ENCODE assay signal across 12 cellular contexts in the genomic region with DNA sequence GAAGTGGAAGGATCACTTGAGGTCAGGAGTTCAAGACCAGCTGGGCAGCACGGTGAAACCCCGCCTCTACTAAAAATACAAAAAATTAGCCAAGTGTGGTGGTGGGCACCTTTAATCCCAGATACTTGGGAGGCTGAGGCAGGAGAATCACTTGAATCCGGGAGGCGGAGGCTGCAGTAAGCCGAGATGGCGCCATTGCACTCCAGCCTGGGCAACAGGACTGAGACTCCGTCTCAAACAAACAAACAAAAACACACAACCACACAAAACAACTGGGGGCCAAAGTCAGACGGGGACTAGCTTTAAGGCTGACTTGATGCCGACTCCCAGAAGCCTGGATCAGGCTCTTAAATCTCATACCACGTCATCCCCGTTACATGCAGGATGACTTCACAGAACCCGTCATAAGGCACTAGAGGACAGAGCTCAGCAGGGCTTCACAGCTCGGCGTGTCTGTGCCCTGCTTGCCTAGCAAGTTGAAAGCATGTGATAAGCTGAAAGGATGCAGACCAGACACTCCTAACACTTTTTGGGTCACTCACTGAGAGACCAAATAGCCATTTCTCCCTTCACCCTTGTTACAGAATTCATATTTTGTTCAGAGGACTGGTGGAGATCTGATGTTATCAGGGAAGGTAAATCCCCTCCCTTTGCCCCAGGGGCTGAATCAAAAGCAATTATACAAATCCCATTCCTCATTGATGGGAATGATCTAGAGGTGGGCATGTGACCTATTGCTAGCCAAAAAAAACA.
DNase-seq lines count a peak whose midpoint lies in the region; TF ChIP-seq lines count a peak whose summit lies in the region.
"Had no signal": no experiment of that assay in that cellular context is flagged by ENCODE, and none has a peak within 500 bp of the region (broad histone marks: within the 10 kb centered on the region; RNA-seq: fewer than 3 reads in every experiment).

No MANE protein-coding gene starts in this region.

- peaks cover 6% of the 10 kb centered on the region for H3K36me3 Mint-ChIP-seq in type B pancreatic cell

- H3K4me1 Mint-ChIP-seq in type B pancreatic cell (ENCODE audit: unreplicated experiment), result peaks cover 52% of the 10 kb centered on the region

- in situ Hi-C loops in GM13976 (cut with MboI; ENCODE audit: low sequenced_read_pairs, unreplicated experiment), result no loop called here

- H3K9me3 Mint-ChIP-seq in type B pancreatic cell, result peaks cover 5% of the 10 kb centered on the region

- DNase-seq in NCI-H2227 (lab: John Stamatoyannopoulos, UW; ENCODE audit: unreplicated experiment) (peak; percentile 18), NCI-H2227 treated with DMSO at 0.1 percent for 48 hours (lab: John Stamatoyannopoulos, UW) (no peak), medulla oblongata (ENCODE audit: extremely low spot score) (peak; percentile 61), type B pancreatic cell (ENCODE audit: extremely low spot score, unreplicated experiment) (no peak), OCI-M1 (lab: John Stamatoyannopoulos, UW) (no peak), GM13976 (ENCODE audit: low spot score) (no peak)
- no peak for DNase-seq in stimulated activated CD4-positive, alpha-beta T cell treated with anti-CD3 and anti-CD28 coated beads, Interleukin-4, amount 100 ng/mL, for 1 hour
- DNase-seq: MM.1S, NCI-H748 treated with DMSO at 0.1 percent for 48 hours had no signal

- TF ChIP-seq CTCF in type B pancreatic cell (conservative IDR thresholded peaks at IDR 0.05) (no peak), GM13976 (IDR thresholded peaks at IDR 0.05; ENCODE audit: borderline replicate concordance, control extremely low read depth, extremely low read depth, insufficient read depth, missing control alignments) (no peak)

- no peaks in the 10 kb centered on the region for H3K27me3 Mint-ChIP-seq in type B pancreatic cell

- H3K27ac Mint-ChIP-seq in type B pancreatic cell, result peak overlapping the region; percentile 44
- H3K27ac Mint-ChIP-seq: GM23338 had no signal

- no peak overlapping the region for H3K4me3 Mint-ChIP-seq in type B pancreatic cell
- H3K4me3 Mint-ChIP-seq: GM23338 had no signal

- peak overlapping the region; percentile 62 for H3K27ac ChIP-seq in angular gyrus (ENCODE audit: low read depth, low read length)
- H3K27ac ChIP-seq: A549 had no signal

Comparison
In these comparisons a context has a peak if more than half of its experiments do, and no peak if none do; other contexts are left out.
1. DNase-seq: peak in NCI-H2227 (single experiment) and medulla oblongata (single experiment); none in NCI-H2227 treated with DMSO at 0.1 percent for 48 hours (single experiment), type B pancreatic cell (single experiment), OCI-M1 (single experiment), stimulated activated CD4-positive, alpha-beta T cell treated with anti-CD3 and anti-CD28 coated beads, Interleukin-4, amount 100 ng/mL, for 1 hour (single experiment) and GM13976 (single experiment).